In genomic region chr5:150081541-150082283, GRCh38 we compare ENCODE assay signal across 8 cellular contexts. TPM values are rescaled to one million over a fixed set of nuclear protein-coding genes. Genes with fewer than 3 reads are reported as not detected.
DNase-seq lines count a peak whose midpoint lies in the region; ATAC-seq, FAIRE-seq and TF ChIP-seq lines count a peak whose summit lies in the region.

No MANE protein-coding gene starts in this region.

- FAIRE-seq in endothelial cell of umbilical vein (lab: Jason Lieb, UNC), result peak; percentile 66

- H3K79me2 ChIP-seq in endothelial cell of umbilical vein (ENCODE audit: control insufficient read depth, insufficient read depth, low read length) (no peaks in the 10 kb centered on the region), parathyroid adenoma (no peaks in the 10 kb centered on the region)

- H3K36me3 ChIP-seq in CD4-positive, CD25-positive, alpha-beta regulatory T cell (ENCODE audit: control insufficient read depth, insufficient read depth, low read length), result no peaks in the 10 kb centered on the region
- H3K36me3 ChIP-seq in endothelial cell of umbilical vein (ENCODE audit: control insufficient read depth in 2 of 2, extremely low read depth in 1 of 2, insufficient read depth in 2 of 2, low read length in 2 of 2) (no peaks in the 10 kb centered on the region), parathyroid adenoma (ENCODE audit: control insufficient read depth, insufficient read depth, low read length) (no peaks in the 10 kb centered on the region)

- no peaks in the 10 kb centered on the region for H4K20me1 ChIP-seq in endothelial cell of umbilical vein (replicated peaks; ENCODE audit: control insufficient read depth, extremely low read depth, insufficient read depth, low read length)

- no peaks in the 10 kb centered on the region for H3K4me1 ChIP-seq in CD4-positive, CD25-positive, alpha-beta regulatory T cell (ENCODE audit: control insufficient read depth, insufficient read depth, low read length, poor library complexity, severe bottlenecking)
- H3K4me1 ChIP-seq in endothelial cell of umbilical vein (ENCODE audit: control insufficient read depth, extremely low read depth, insufficient read depth, low read length), result peaks cover 17% of the 10 kb centered on the region
- H3K4me1 ChIP-seq in parathyroid adenoma, result peaks cover 3% of the 10 kb centered on the region

- dilution Hi-C loops in endothelial cell of umbilical vein (cut with MboI; ENCODE audit: extremely low pct_ligation_motif_present, low sequenced_read_pairs), result no loop called here

- no peak for TF ChIP-seq CTCF in endothelial cell of umbilical vein (IDR thresholded peaks at IDR 0.05; ENCODE audit: extremely low read depth in 1 of 2, insufficient read depth in 1 of 2, low read depth in 1 of 2, low read length in 2 of 2)
- no peak for TF ChIP-seq CTCF in parathyroid adenoma (IDR thresholded peaks at IDR 0.05)

- H3K36me3 Mint-ChIP-seq in CD4-positive, CD25-positive, alpha-beta regulatory T cell, result no peaks in the 10 kb centered on the region

- H3K9me3 ChIP-seq in CD4-positive, CD25-positive, alpha-beta regulatory T cell (ENCODE audit: control insufficient read depth in 2 of 2, low read length in 2 of 2), result no peaks in the 10 kb centered on the region
- H3K9me3 ChIP-seq in endothelial cell of umbilical vein (replicated peaks; ENCODE audit: control insufficient read depth, insufficient read depth, low read length), result no peaks in the 10 kb centered on the region
- no peaks in the 10 kb centered on the region for H3K9me3 ChIP-seq in parathyroid adenoma (ENCODE audit: control insufficient read depth, low read length)

- no peaks in the 10 kb centered on the region for H3K4me1 Mint-ChIP-seq in CD4-positive, CD25-positive, alpha-beta regulatory T cell

- H3K9me1 ChIP-seq in endothelial cell of umbilical vein (replicated peaks; ENCODE audit: control insufficient read depth, extremely low read depth, insufficient read depth, low read length), result no peaks in the 10 kb centered on the region

- POLR2A ChIA-PET in endothelial cell of umbilical vein (lab: Charles Lee), result interaction anchor here (1.1 kb wide), 1 partner anchor 59 kb away, joined by 3 read pairs; no protein-coding TSS in a partner anchor

- TF ChIP-seq POLR2A in endothelial cell of umbilical vein (IDR thresholded peaks at IDR 0.05; ENCODE audit: low read depth, low read length), result no peak

- intact Hi-C loops in endothelial cell of umbilical vein (cut with micrococcal nuclease), result no loop called here

- CTCF ChIA-PET in endothelial cell of umbilical vein (lab: Charles Lee), result interaction anchor here (1.0 kb wide), 1 partner anchor 15 kb away, joined by 3 read pairs; no protein-coding TSS in a partner anchor

- no peak overlapping the region for H3K4me3 Mint-ChIP-seq in CD4-positive, CD25-positive, alpha-beta regulatory T cell

- H3K9ac ChIP-seq in endothelial cell of umbilical vein (replicated peaks; ENCODE audit: extremely low read depth, insufficient read depth, low read length), result no peak overlapping the region
- no peak overlapping the region for H3K9ac ChIP-seq in parathyroid adenoma

- BruUV-seq in endothelial cell of umbilical vein (replicated peaks; lab: Mats Ljungman, UMichigan), result no TSS peak

- H3K4me3 ChIP-seq in CD4-positive, CD25-positive, alpha-beta regulatory T cell (ENCODE audit: low read depth, low read length), result no peak overlapping the region
- no peak overlapping the region for H3K4me3 ChIP-seq in endothelial cell of umbilical vein (replicated peaks in 1 of 3; ENCODE audit: insufficient read depth in 1 of 3, low read depth in 1 of 3, low read length in 3 of 3)
- H3K4me3 ChIP-seq in parathyroid adenoma (ENCODE audit: low read depth, low read length), result no peak overlapping the region

- no peak overlapping the region for H3K27ac ChIP-seq in CD4-positive, CD25-positive, alpha-beta regulatory T cell (ENCODE audit: insufficient read depth, low read length, poor library complexity, severe bottlenecking)
- no peak overlapping the region for H3K27ac ChIP-seq in endothelial cell of umbilical vein (ENCODE audit: insufficient read depth, low read depth, low read length)
- no peak overlapping the region for H3K27ac ChIP-seq in parathyroid adenoma

- H3K4me2 ChIP-seq in endothelial cell of umbilical vein (ENCODE audit: insufficient read depth, low read length), result no peak overlapping the region
- no peak overlapping the region for H3K4me2 ChIP-seq in parathyroid adenoma (ENCODE audit: low read length)

- peaks cover 2% of the 10 kb centered on the region for H3K27me3 ChIP-seq in CD4-positive, CD25-positive, alpha-beta regulatory T cell (ENCODE audit: control insufficient read depth, insufficient read depth, low read length)
- peaks cover 5 to 7% of the 10 kb centered on the region in 2 experiments for H3K27me3 ChIP-seq in endothelial cell of umbilical vein (ENCODE audit: control insufficient read depth in 2 of 2, insufficient read depth in 2 of 2, low read length in 2 of 2)
- no peaks in the 10 kb centered on the region for H3K27me3 ChIP-seq in parathyroid adenoma (ENCODE audit: control insufficient read depth, insufficient read depth, low read length)

- DNase-seq in CD4-positive, CD25-positive, alpha-beta regulatory T cell, result no peak
- DNase-seq in KG1 (lab: John Stamatoyannopoulos, UW) (peak; percentile 25), endothelial cell of umbilical vein (ENCODE audit: low read depth, low spot score) (peak; percentile 42), NCI-H128 (lab: John Stamatoyannopoulos, UW; ENCODE audit: unreplicated experiment) (no peak), glomerular visceral epithelial cell (ENCODE audit: extremely low spot score) (no peak), cortex of kidney (lab: John Stamatoyannopoulos, UW) (no peak)

- H3K27ac Mint-ChIP-seq in CD4-positive, CD25-positive, alpha-beta regulatory T cell, result no peak overlapping the region

- ATAC-seq in CD4-positive, CD25-positive, alpha-beta regulatory T cell (ENCODE audit: low read depth in 2 of 2), result peak; percentile 32 to 43
- ATAC-seq in GM21528 (IDR thresholded peaks at IDR 0.05; ENCODE audit: low FRiP score, unreplicated experiment), result peak; percentile 82

- peaks cover 37% of the 10 kb centered on the region for H3K27me3 Mint-ChIP-seq in CD4-positive, CD25-positive, alpha-beta regulatory T cell

- H2AFZ ChIP-seq in endothelial cell of umbilical vein (ENCODE audit: low read depth, low read length), result peak overlapping the region; percentile 37
- H2AFZ ChIP-seq in parathyroid adenoma, result peak overlapping the region; percentile 70

- peaks cover 0 to 4% (median 0%) of the 10 kb centered on the region in 7 donors for H3K9me3 Mint-ChIP-seq in CD4-positive, CD25-positive, alpha-beta regulatory T cell

TF ChIP-seq in endothelial cell of umbilical vein, 7 proteins besides CTCF, POLR2A, EP300 and RAD21:
- TF ChIP-seq POLR2AphosphoS5 (IDR thresholded peaks at IDR 0.05; ENCODE audit: insufficient read depth, low read depth, low read length), result no peak
- no peak for TF ChIP-seq JUN (IDR thresholded peaks at IDR 0.05; ENCODE audit: borderline replicate concordance, insufficient read depth, insufficient read length, low read depth)
- TF ChIP-seq FOS (IDR thresholded peaks at IDR 0.05; ENCODE audit: borderline replicate concordance, insufficient read depth, low read length), result no peak
- TF ChIP-seq EZH2 (IDR thresholded peaks at IDR 0.05; ENCODE audit: borderline replicate concordance, low read depth, low read length, severe bottlenecking), result no peak
- TF ChIP-seq, protein P1, sequence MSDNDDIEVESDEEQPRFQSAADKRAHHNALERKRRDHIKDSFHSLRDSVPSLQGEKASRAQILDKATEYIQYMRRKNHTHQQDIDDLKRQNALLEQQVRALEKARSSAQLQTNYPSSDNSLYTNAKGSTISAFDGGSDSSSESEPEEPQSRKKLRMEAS (IDR thresholded peaks at IDR 0.05; ENCODE audit: insufficient read depth, insufficient read length), result no peak
- TF ChIP-seq GATA2 (IDR thresholded peaks at IDR 0.05; ENCODE audit: insufficient read depth, insufficient read length, low read depth, low read length), result no peak
- TF ChIP-seq MYC (IDR thresholded peaks at IDR 0.05; ENCODE audit: low read depth, low read length), result no peak
TF ChIP-seq in endothelial cell of umbilical vein: peak in this region for 0.

RNA-seq across cellular contexts. Expression of gene CSF1R, which starts 4.6 kb away (rescaled TPM):
- total RNA-seq in CD4-positive, CD25-positive, alpha-beta regulatory T cell, result not detected
- 1 to 10 TPM in 2 of 4 donors, under 1 TPM in 2; 0.60 to 1.2 (median 0.97) TPM for polyA plus RNA-seq in CD4-positive, CD25-positive, alpha-beta regulatory T cell
- not detected in 2 replicates for total RNA-seq in endothelial cell of umbilical vein
- not detected in 2 replicates for polyA plus RNA-seq in endothelial cell of umbilical vein
- polyA plus RNA-seq in endothelial cell of umbilical vein (2011; cell fraction: cytosol; rRNA removed), result not detected in 2 replicates
- polyA plus RNA-seq in endothelial cell of umbilical vein (2011; cell fraction: nucleus; rRNA removed), result not detected in 2 replicates
- polyA plus RNA-seq in endothelial cell of umbilical vein (2012), result not detected in 2 replicates
- polyA minus RNA-seq in endothelial cell of umbilical vein, result not detected in 2 replicates
- polyA minus RNA-seq in endothelial cell of umbilical vein (2011; cell fraction: cytosol; rRNA and poly(A)+ RNA removed), result not detected
- polyA minus RNA-seq in endothelial cell of umbilical vein (2011; cell fraction: nucleus; rRNA and poly(A)+ RNA removed), result not detected in 2 replicates

Comparison
In these comparisons a context has a peak if more than half of its experiments do, and no peak if none do; other contexts are left out.
1. DNase-seq: peak in KG1 (single experiment) and endothelial cell of umbilical vein (single experiment); none in CD4-positive, CD25-positive, alpha-beta regulatory T cell (0 of 3), NCI-H128 (single experiment), glomerular visceral epithelial cell (single experiment) and cortex of kidney (single experiment).